In genomic region chr17:67628580-67629013, GRCh38 we compare ENCODE assay signal across 1 cellular context.
TF ChIP-seq lines count a peak whose summit lies in the region.

No MANE protein-coding gene starts in this region.

TF ChIP-seq in A549, 52 proteins besides CTCF, POLR2A, EP300 and RAD21 (continued from another document):
- no peak for TF ChIP-seq CEBPB (IDR thresholded peaks at IDR 0.05)
- no peak for TF ChIP-seq HOXB5 (CRISPR knock-in tag; IDR thresholded peaks at IDR 0.05)
- TF ChIP-seq FOXS1 (CRISPR knock-in tag; IDR thresholded peaks at IDR 0.05) = no peak
- no peak for TF ChIP-seq HMGXB4 (CRISPR knock-in tag; IDR thresholded peaks at IDR 0.05; ENCODE audit: borderline replicate concordance)
- TF ChIP-seq HES2 (IDR thresholded peaks at IDR 0.05) = no peak
- no peak for TF ChIP-seq ATOH8 (CRISPR knock-in tag; IDR thresholded peaks at IDR 0.05; ENCODE audit: low read depth)
- TF ChIP-seq TFCP2L1 (CRISPR knock-in tag; IDR thresholded peaks at IDR 0.05) = no peak
- no peak for TF ChIP-seq USF2 (IDR thresholded peaks at IDR 0.05)
